8 cellular contexts compared by ENCODE assay signal in genomic region chr6:166956444-166957086, GRCh38. TPM values are rescaled to one million over a fixed set of nuclear protein-coding genes. Genes with fewer than 3 reads are reported as not detected.
A peak's percentile ranks its signal among the peaks of the same experiment; 100 is the strongest.
DNase-seq lines count a peak whose midpoint lies in the region; ATAC-seq and TF ChIP-seq lines count a peak whose summit lies in the region.

TSS of gene RNASET2 (minus strand) at chr6:166956550. CDS start at chr6:166956182, 368 bp downstream.

- peak within 1 kb of the TSS; percentile 100 for H3K27ac Mint-ChIP-seq in T-helper 17 cell

- H3K9me3 ChIP-seq in T-helper 17 cell (ENCODE audit: control insufficient read depth, low read length, poor library complexity, severe bottlenecking), result no peaks in the 10 kb centered on the region
- H3K9me3 ChIP-seq in left ventricle myocardium inferior (replicated peaks), result no peaks in the 10 kb centered on the region
- H3K9me3 ChIP-seq in psoas muscle, result no peaks in the 10 kb centered on the region

- H3K4me3 ChIP-seq in left ventricle myocardium inferior (peak within 1 kb of the TSS; percentile 94), psoas muscle (peak within 1 kb of the TSS; percentile 86), urinary bladder (ENCODE audit: low read depth, low read length) (peak within 1 kb of the TSS; percentile 84)

- in situ Hi-C loops in GM13976 (cut with MboI; ENCODE audit: low sequenced_read_pairs, unreplicated experiment), result no loop called here

- DNase-seq in GM13976 (ENCODE audit: low spot score) (peak; percentile 94), NCI-H146 treated with DMSO at 0.1 percent for 48 hours (lab: John Stamatoyannopoulos, UW; ENCODE audit: unreplicated experiment) (peak; percentile 91), T-helper 17 cell (peak; percentile 98 to 100 (median 100)), amygdala (lab: John Stamatoyannopoulos, UW) (peak; percentile 29 to 92 (median 83)), left ventricle myocardium inferior (peak; percentile 99), psoas muscle (peak; percentile 97 to 99)

- ATAC-seq in HG02840 (IDR thresholded peaks at IDR 0.05; ENCODE audit: low FRiP score, unreplicated experiment) (peak; percentile 60), T-helper 17 cell (peak; percentile 83), psoas muscle (peak; percentile 99 to 100 (median 99))

- no peaks in the 10 kb centered on the region for H3K36me3 Mint-ChIP-seq in T-helper 17 cell (ENCODE audit: low read depth)

- H3K4me1 ChIP-seq in left ventricle myocardium inferior, result peaks cover 35% of the 10 kb centered on the region
- peaks cover 4% of the 10 kb centered on the region for H3K4me1 ChIP-seq in psoas muscle
- no peaks in the 10 kb centered on the region for H3K4me1 ChIP-seq in urinary bladder (ENCODE audit: insufficient read depth)

- WGBS in psoas muscle, 3 donors, result 0 to 1% (median 0%) methylated on average over 48 to 71 of the region's 71 CpGs
- WGBS in urinary bladder, result under 1% methylated on average over 71 of the region's 71 CpGs

- H3K36me3 ChIP-seq in left ventricle myocardium inferior, result no peaks in the 10 kb centered on the region
- no peaks in the 10 kb centered on the region for H3K36me3 ChIP-seq in psoas muscle (ENCODE audit: insufficient read depth in 1 of 2, low read depth in 1 of 2)
- H3K36me3 ChIP-seq in urinary bladder (ENCODE audit: insufficient read depth), result no peaks in the 10 kb centered on the region

- H3K27me3 ChIP-seq in left ventricle myocardium inferior (ENCODE audit: low read depth) (no peaks in the 10 kb centered on the region), psoas muscle (ENCODE audit: insufficient read depth in 3 of 3, low read length in 2 of 3) (no peaks in the 10 kb centered on the region)

- H3K27me3 Mint-ChIP-seq in T-helper 17 cell, result no peaks in the 10 kb centered on the region

- peaks cover 68% of the 10 kb centered on the region for H3K4me1 Mint-ChIP-seq in T-helper 17 cell

- TF ChIP-seq CTCF in GM13976 (IDR thresholded peaks at IDR 0.05; ENCODE audit: borderline replicate concordance, control extremely low read depth, extremely low read depth, insufficient read depth, missing control alignments) (no peak), left ventricle myocardium inferior (IDR thresholded peaks at IDR 0.05; ENCODE audit: borderline replicate concordance) (no peak), psoas muscle (IDR thresholded peaks at IDR 0.05) (no peak)

- intact Hi-C loops in left ventricle myocardium inferior (cut with micrococcal nuclease), result no loop called here
- intact Hi-C loops in psoas muscle (cut with DNase I), result loop anchor here (5.0 kb wide), 1 partner anchor 41 kb away; the partner anchor contains the start of gene CEP43 (in 2 of the 2)

- H3K4me3 Mint-ChIP-seq in T-helper 17 cell, result peak within 1 kb of the TSS; percentile 96

- H3K27ac ChIP-seq in left ventricle myocardium inferior (replicated peaks) (peak within 1 kb of the TSS; percentile 90), psoas muscle (peak within 1 kb of the TSS; percentile 34), urinary bladder (ENCODE audit: low read depth) (peak within 1 kb of the TSS; percentile 95)

RNA-seq across cellular contexts. Expression of gene RNASET2, which starts in this region (rescaled TPM):
- total RNA-seq in T-helper 17 cell (100 to 1,000 TPM; 245 to 340 TPM), left ventricle myocardium inferior (13.4 TPM), psoas muscle (10 to 100 TPM in 1 of 4 donors, 1 to 10 TPM in 3; 2.8 to 10.1 (median 6.5) TPM), urinary bladder (54.5 TPM)
- polyA plus RNA-seq in psoas muscle (1 to 10 TPM; 3.6 to 3.9 (median 3.7) TPM), urinary bladder (42.8 TPM)

Comparison
In these comparisons a context has a peak if more than half of its experiments do, and no peak if none do; other contexts are left out.
1. Peak in every context shown above with its lines: DNase-seq, ATAC-seq, H3K4me3 ChIP-seq and H3K27ac ChIP-seq.
2. H3K27ac ChIP-seq: peak in every context shown above with its lines; median percentile 95 in urinary bladder; 90 in left ventricle myocardium inferior; 34 in psoas muscle.